In the genomic region with DNA sequence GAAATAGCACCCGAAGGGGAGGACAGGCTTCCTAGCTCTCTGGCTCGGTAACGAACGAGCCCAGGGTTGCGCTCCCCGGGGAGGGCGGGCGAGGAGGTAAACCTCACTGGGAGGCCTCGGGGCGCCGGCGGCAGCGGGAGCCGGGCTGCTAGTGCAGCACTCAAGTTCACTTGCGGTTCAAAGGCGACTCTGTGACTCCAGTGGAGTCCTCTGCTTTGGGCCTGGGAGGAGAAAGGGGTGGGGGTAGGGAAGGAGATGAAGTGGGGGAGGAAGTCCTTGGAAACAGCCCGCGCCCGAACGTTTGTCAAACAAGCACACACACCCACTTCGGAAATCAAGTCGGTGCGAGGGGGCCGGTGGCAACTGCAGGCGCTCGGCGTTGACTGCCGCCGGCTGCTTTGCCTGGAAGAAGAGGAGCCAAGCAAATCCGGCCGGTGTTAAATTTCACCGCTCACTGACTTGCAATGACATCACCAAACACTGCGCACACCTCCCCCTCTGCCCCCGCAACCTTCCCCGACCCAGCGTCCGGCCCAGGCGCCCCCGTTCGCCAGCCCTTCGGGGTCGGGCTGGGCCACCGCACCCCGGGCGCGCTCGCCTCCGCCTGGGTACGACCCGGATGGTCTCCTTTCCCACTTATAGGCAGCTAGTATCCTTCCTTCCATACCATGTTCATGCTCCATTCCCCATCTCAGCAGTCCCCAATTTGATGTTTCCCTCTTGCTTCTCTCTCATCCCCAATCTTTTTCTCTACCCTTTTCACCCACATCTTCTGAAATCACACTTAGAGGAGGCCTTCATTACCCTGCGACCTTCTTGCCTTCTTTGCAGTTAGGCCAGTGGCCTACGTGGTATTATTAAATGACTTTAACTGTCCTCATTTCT, we compare ENCODE assay signal across 8 cellular contexts. TPM values are rescaled to one million over a fixed set of nuclear protein-coding genes. Genes with fewer than 3 reads are reported as not detected.
DNase-seq lines count a peak whose midpoint lies in the region; ATAC-seq, FAIRE-seq and TF ChIP-seq lines count a peak whose summit lies in the region.

A gene (minus strand): TSS at position 202 of the 885 bp plus-strand sequence. CDS start 376 bp downstream, outside the sequence.

- no peaks in the 10 kb centered on the region for H3K27me3 ChIP-seq in Peyer's patch

- peaks cover 0 to 4% (median 0%) of the 10 kb centered on the region in 7 donors for H3K9me3 Mint-ChIP-seq in naive B cell

- no peaks in the 10 kb centered on the region for H3K9me3 ChIP-seq in A549
- peaks cover 0 to 4% (median 0%) of the 10 kb centered on the region in 4 donors for H3K9me3 ChIP-seq in Peyer's patch

- peak within 1 kb of the TSS; percentile 12 to 81 (median 54) for H3K4me3 Mint-ChIP-seq in naive B cell

- peak within 1 kb of the TSS; percentile 45; the same call in 2 of the 3 replicates for H3K4me2 ChIP-seq in A549

- H3K36me3 ChIP-seq in Peyer's patch, result no peaks in the 10 kb centered on the region

- no peak for TF ChIP-seq CTCF in A549 (IDR thresholded peaks at IDR 0.05)
- no peak for TF ChIP-seq CTCF in Peyer's patch (IDR thresholded peaks at IDR 0.05)
- no peak for TF ChIP-seq CTCF in fibroblast of mammary gland (conservative IDR thresholded peaks at IDR 0.05; ENCODE audit: control insufficient read depth, insufficient read depth, low read depth, low read length)

- POLR2A ChIA-PET in A549 (lab: Yijun Ruan, JAX), result no interaction called here

- H3K4me3 ChIP-seq in A549, result no peak within 1 kb of the TSS
- peak within 1 kb of the TSS in 3 of 4 donors; percentile 1 to 42 (median 35) for H3K4me3 ChIP-seq in Peyer's patch
- peak within 1 kb of the TSS; percentile 38 for H3K4me3 ChIP-seq in fibroblast of mammary gland (ENCODE audit: control insufficient read depth, low read depth, low read length)

- ATAC-seq in A549 (no peak), naive B cell (ENCODE audit: low read depth in 2 of 2) (peak in 1 of 2 donors; percentile 21), GM21529 (IDR thresholded peaks at IDR 0.05; ENCODE audit: unreplicated experiment) (no peak), HG03565 (IDR thresholded peaks at IDR 0.05; ENCODE audit: unreplicated experiment) (no peak)

- CTCF ChIA-PET in A549 (lab: Yijun Ruan, JAX), result no interaction called here

- H3K36me3 Mint-ChIP-seq in naive B cell, result peaks cover 0 to 10% of the 10 kb centered on the region in 2 donors

- H3K27ac ChIP-seq in A549 (no peak within 1 kb of the TSS), Peyer's patch (peak within 1 kb of the TSS in 2 of 4 donors; percentile 21 to 71)

- no peak for FAIRE-seq in A549 (lab: Jason Lieb, UNC)
- FAIRE-seq in GM12892 (lab: Jason Lieb, UNC), result no peak
- no peak for FAIRE-seq in GM19239 (lab: Jason Lieb, UNC)

- TF ChIP-seq POLR2A in A549 (IDR thresholded peaks at IDR 0.05; ENCODE audit: low read length) (no peak), GM12892 (IDR thresholded peaks at IDR 0.05; ENCODE audit: low read depth, low read length) (no peak), Peyer's patch (IDR thresholded peaks at IDR 0.05) (no peak)

- TF ChIP-seq EP300 in A549 (IDR thresholded peaks at IDR 0.05), result no peak

- peaks cover 34 to 36% (median 34%) of the 10 kb centered on the region in 3 donors for H3K27me3 Mint-ChIP-seq in naive B cell

- TF ChIP-seq RAD21 in A549 (conservative IDR thresholded peaks at IDR 0.05 in 1 of 2, IDR thresholded peaks at IDR 0.05 in 1 of 2), result no peak

- H3K4me1 Mint-ChIP-seq in naive B cell, result peaks cover 8 to 19% (median 10%) of the 10 kb centered on the region in 3 donors

- no peak for DNase-seq in A549 (ENCODE audit: low read depth in 1 of 2, low spot score in 1 of 2)
- DNase-seq in GM12892 (ENCODE audit: insufficient read length), result peak; percentile 30
- DNase-seq in Peyer's patch, result peak in 2 of 3 donors; percentile 44 to 53
- DNase-seq in fibroblast of mammary gland (ENCODE audit: low read depth), result peak; percentile 56
- no peak for DNase-seq in naive B cell
- DNase-seq in GM19239 (ENCODE audit: insufficient read length, low spot score), result no peak

- WGBS in A549 (ENCODE audit: missing lambda C conversion rate), result 82% methylated on average over 43 of the region's 52 CpGs

- H3K27ac Mint-ChIP-seq in naive B cell, result peak within 1 kb of the TSS in 1 of 6 donors; percentile 61

- H3K4me1 ChIP-seq in A549, result no peaks in the 10 kb centered on the region
- H3K4me1 ChIP-seq in Peyer's patch, result no peaks in the 10 kb centered on the region

TF ChIP-seq in A549, 52 proteins besides CTCF, POLR2A, EP300 and RAD21:
- no peak for TF ChIP-seq RFX5 (IDR thresholded peaks at IDR 0.05)
- no peak for TF ChIP-seq RARB (CRISPR knock-in tag; IDR thresholded peaks at IDR 0.05)
- TF ChIP-seq MYC (IDR thresholded peaks at IDR 0.05; ENCODE audit: borderline replicate concordance, low read length), result no peak
- no peak for TF ChIP-seq EHMT2 (IDR thresholded peaks at IDR 0.05; ENCODE audit: low read depth)
- TF ChIP-seq ZNF302 (CRISPR knock-in tag; IDR thresholded peaks at IDR 0.05), result no peak
- TF ChIP-seq, protein P1, sequence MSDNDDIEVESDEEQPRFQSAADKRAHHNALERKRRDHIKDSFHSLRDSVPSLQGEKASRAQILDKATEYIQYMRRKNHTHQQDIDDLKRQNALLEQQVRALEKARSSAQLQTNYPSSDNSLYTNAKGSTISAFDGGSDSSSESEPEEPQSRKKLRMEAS (IDR thresholded peaks at IDR 0.05), result no peak
- TF ChIP-seq ZFP36 (IDR thresholded peaks at IDR 0.05; ENCODE audit: borderline replicate concordance, partially characterized antibody), result no peak
- TF ChIP-seq EHF (CRISPR knock-in tag; IDR thresholded peaks at IDR 0.05), result no peak
- TF ChIP-seq, protein P2, sequence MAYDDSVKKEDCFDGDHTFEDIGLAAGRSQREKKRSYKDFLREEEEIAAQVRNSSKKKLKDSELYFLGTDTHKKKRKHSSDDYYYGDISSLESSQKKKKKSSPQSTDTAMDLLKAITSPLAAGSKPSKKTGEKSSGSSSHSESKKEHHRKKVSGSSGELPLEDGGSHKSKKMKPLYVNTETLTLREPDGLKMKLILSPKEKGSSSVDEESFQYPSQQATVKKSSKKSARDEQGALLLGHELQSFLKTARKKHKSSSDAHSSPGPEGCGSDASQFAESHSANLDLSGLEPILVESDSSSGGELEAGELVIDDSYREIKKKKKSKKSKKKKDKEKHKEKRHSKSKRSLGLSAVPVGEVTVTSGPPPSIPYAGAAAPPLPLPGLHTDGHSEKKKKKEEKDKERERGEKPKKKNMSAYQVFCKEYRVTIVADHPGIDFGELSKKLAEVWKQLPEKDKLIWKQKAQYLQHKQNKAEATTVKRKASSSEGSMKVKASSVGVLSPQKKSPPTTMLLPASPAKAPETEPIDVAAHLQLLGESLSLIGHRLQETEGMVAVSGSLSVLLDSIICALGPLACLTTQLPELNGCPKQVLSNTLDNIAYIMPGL (CRISPR knock-in tag; IDR thresholded peaks at IDR 0.05; ENCODE audit: borderline replicate concordance), result no peak

RNA-seq across cellular contexts. Expression of the gene that starts here (rescaled TPM):
- polyA plus RNA-seq in A549 (2011; rRNA removed) (0.13 and 0.15 TPM in 2 replicates), A549 (2017; fragmentation: RNase III; extraction: RNeasy Plus Mini Kit Qiagen cat#74134 plus additional on column Dnase treatment) (0.03 to 0.04 TPM (median 0.03 TPM) in 3 replicates), naive B cell (ENCODE audit: low read depth in 6 of 6) (not detected)
- under 0.01 TPM in 1 of 2 replicates, not detected in the other for polyA plus RNA-seq in A549 (2012; cell fraction: cytosol; rRNA removed)
- polyA plus RNA-seq in A549 (2012; cell fraction: nucleus; rRNA removed), result 0.01 and 0.04 TPM in 2 replicates
- 0.12 TPM in 1 of 2 replicates, not detected in the other for polyA minus RNA-seq in A549 (2011; rRNA and poly(A)+ RNA removed)
- polyA plus RNA-seq in GM12892 (2012; ENCODE audit: missing spikeins), result 2.0 TPM
- 1 to 10 TPM in 1 of 4 donors, under 1 TPM in 3; 0.18 to 3.3 (median 0.34) TPM for total RNA-seq in Peyer's patch

Comparison
In these comparisons a context has a peak if more than half of its experiments do, and no peak if none do; other contexts are left out.
1. DNase-seq: peak in GM12892 (single experiment), Peyer's patch (2 of 3) and fibroblast of mammary gland (single experiment); none in A549 (0 of 2), naive B cell (single experiment) and GM19239 (single experiment).